ENCODE assay signal across 11 cellular contexts in the genomic region with DNA sequence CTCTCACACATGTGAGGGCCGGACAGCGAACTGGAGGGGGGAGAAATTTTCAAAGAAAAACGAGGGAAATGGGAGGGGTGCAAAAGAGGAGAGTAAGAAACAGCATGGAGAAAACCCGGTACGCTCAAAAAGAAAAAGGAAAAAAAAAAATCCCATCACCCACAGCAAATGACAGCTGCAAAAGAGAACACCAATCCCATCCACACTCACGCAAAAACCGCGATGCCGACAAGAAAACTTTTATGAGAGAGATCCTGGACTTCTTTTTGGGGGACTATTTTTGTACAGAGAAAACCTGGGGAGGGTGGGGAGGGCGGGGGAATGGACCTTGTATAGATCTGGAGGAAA. TPM values are rescaled to one million over a fixed set of nuclear protein-coding genes. Genes with fewer than 3 reads are reported as not detected.
A peak's percentile ranks its signal among the peaks of the same experiment; 100 is the strongest.
DNase-seq lines count a peak whose midpoint lies in the region; TF ChIP-seq lines count a peak whose summit lies in the region.
"Had no signal": no experiment of that assay in that cellular context is flagged by ENCODE, and none has a peak within 500 bp of the region (broad histone marks: within the 10 kb centered on the region; RNA-seq: fewer than 3 reads in every experiment).

No MANE protein-coding gene starts in this region.

- H3K9me3 Mint-ChIP-seq in neural progenitor cell, result peaks cover 3% of the 10 kb centered on the region
- H3K9me3 Mint-ChIP-seq in CD4-positive, alpha-beta memory T cell, result peaks cover 0 to 50% (median 31%) of the 10 kb centered on the region in 8 donors

- peak overlapping the region; percentile 99 for H3K4me2 ChIP-seq in neural progenitor cell

- H3K36me3 Mint-ChIP-seq in neural progenitor cell, result peaks cover 32% of the 10 kb centered on the region
- H3K36me3 Mint-ChIP-seq in CD4-positive, alpha-beta memory T cell, result no peaks in the 10 kb centered on the region

- TF ChIP-seq CTCF in dorsolateral prefrontal cortex (IDR thresholded peaks at IDR 0.05 in 54 of 56, conservative IDR thresholded peaks at IDR 0.05 in 2 of 56; ENCODE audit: low read depth in 1 of 56, partially characterized antibody in 56 of 56), result no peak
- TF ChIP-seq CTCF in neural progenitor cell (IDR thresholded peaks at IDR 0.05), result no peak

- H3K4me1 ChIP-seq in neural progenitor cell, result peaks cover 29% of the 10 kb centered on the region
- peaks cover 11% of the 10 kb centered on the region for H3K4me1 ChIP-seq in CD4-positive, alpha-beta memory T cell (ENCODE audit: insufficient read depth, low read length)

- DNase-seq in H7, result no peak
- DNase-seq in NCI-H2107 treated with DMSO at 0.1 percent for 48 hours (lab: John Stamatoyannopoulos, UW; ENCODE audit: unreplicated experiment), result peak; percentile 43
- DNase-seq in dorsolateral prefrontal cortex, result no peak
- no peak for DNase-seq in neural progenitor cell (ENCODE audit: low spot score)
- no peak for DNase-seq in CD4-positive, alpha-beta memory T cell
- no peak for DNase-seq in GOT3 (lab: John Stamatoyannopoulos, UW)
- no peak for DNase-seq in HuH-7 (ENCODE audit: low spot score)
- no peak for DNase-seq in NK-92 treated with Interleukin-12 subunit alpha and Interleukin-12 subunit beta, amount 100 ng/mL, for 24 hours (lab: John Stamatoyannopoulos, UW)
- DNase-seq: naive B cell, NCI-H226 had no signal

- H3K4me3 ChIP-seq in H7 (ENCODE audit: insufficient read depth, low read depth, low read length) (peak overlapping the region; percentile 99), dorsolateral prefrontal cortex (peak overlapping the region; percentile 26 to 93 (median 66)), neural progenitor cell (peak overlapping the region; percentile 98)
- H3K4me3 ChIP-seq in CD4-positive, alpha-beta memory T cell (ENCODE audit: low read length in 2 of 2), result no peak overlapping the region
- H3K4me3 ChIP-seq: K562 had no signal

- peak overlapping the region; percentile 58 to 100 (median 94) for H3K27ac ChIP-seq in dorsolateral prefrontal cortex
- peak overlapping the region; percentile 99 for H3K27ac ChIP-seq in neural progenitor cell
- no peak overlapping the region for H3K27ac ChIP-seq in CD4-positive, alpha-beta memory T cell (ENCODE audit: low read depth, low read length)

- no peaks in the 10 kb centered on the region for H3K9me3 ChIP-seq in neural progenitor cell (ENCODE audit: low read depth)
- H3K9me3 ChIP-seq in CD4-positive, alpha-beta memory T cell (ENCODE audit: control insufficient read depth in 1 of 2, low read length in 2 of 2), result no peaks in the 10 kb centered on the region

- intact Hi-C loops in dorsolateral prefrontal cortex (cut with DNase I), result loop anchor here (5.0 to 10.0 kb wide), 4 partner anchors 544 to 969 kb away; no protein-coding TSS in a partner anchor
- intact Hi-C loops in CD4-positive, alpha-beta memory T cell (cut with micrococcal nuclease), result no loop called here

- CTCF ChIA-PET in CD4-positive, alpha-beta memory T cell (lab: Charles Lee; ENCODE audit: partially characterized antibody), result interaction anchor here (0.8 to 1.8 kb wide), 2 partner anchors 8 to 13 kb away, joined by 3 to 6 read pairs; no protein-coding TSS in a partner anchor

- H3K4me1 Mint-ChIP-seq in neural progenitor cell, result peaks cover 31% of the 10 kb centered on the region
- H3K4me1 Mint-ChIP-seq in CD4-positive, alpha-beta memory T cell, result peaks cover 5 to 12% (median 5%) of the 10 kb centered on the region in 4 donors

- H3F3A ChIP-seq in neural progenitor cell (ENCODE audit: low read depth), result peaks cover 100% of the 10 kb centered on the region

- no peak overlapping the region for H3K4me3 Mint-ChIP-seq in neural progenitor cell
- H3K4me3 Mint-ChIP-seq in CD4-positive, alpha-beta memory T cell, result peak overlapping the region in 3 of 8 donors; percentile 35 to 51 (median 36)

- H4K20me1 ChIP-seq in neural progenitor cell (ENCODE audit: low read depth), result peaks cover 64% of the 10 kb centered on the region

- H2AFZ ChIP-seq in neural progenitor cell (replicated peaks), result no peak overlapping the region

- peak overlapping the region; percentile 83 for H3K9ac ChIP-seq in neural progenitor cell

- H3K27me3 Mint-ChIP-seq in neural progenitor cell (ENCODE audit: insufficient read depth, low read depth), result peaks cover 5% of the 10 kb centered on the region
- peaks cover 42 to 54% of the 10 kb centered on the region in 2 donors for H3K27me3 Mint-ChIP-seq in CD4-positive, alpha-beta memory T cell

- POLR2A ChIA-PET in CD4-positive, alpha-beta memory T cell (lab: Charles Lee; ENCODE audit: partially characterized antibody), result interaction anchor here (0.7 kb wide), 1 partner anchor 9 kb away, joined by 3 read pairs; no protein-coding TSS in a partner anchor

- H3K79me2 ChIP-seq in neural progenitor cell (ENCODE audit: low read depth), result peaks cover 98% of the 10 kb centered on the region

- H3K27me3 ChIP-seq in H7 (ENCODE audit: control insufficient read depth, insufficient read depth, low read length), result peaks cover 1% of the 10 kb centered on the region; the same call in 1 of the 2 replicates
- peaks cover 0 to 100% (median 55%) of the 10 kb centered on the region in 45 donors for H3K27me3 ChIP-seq in dorsolateral prefrontal cortex
- H3K27me3 ChIP-seq in neural progenitor cell, result no peaks in the 10 kb centered on the region
- H3K27me3 ChIP-seq in CD4-positive, alpha-beta memory T cell (ENCODE audit: insufficient read depth, low read length), result peaks cover 50% of the 10 kb centered on the region

- H3K36me3 ChIP-seq in H7 (replicated peaks; ENCODE audit: control insufficient read depth, insufficient read depth, low read length) (no peaks in the 10 kb centered on the region), neural progenitor cell (peaks cover 44% of the 10 kb centered on the region)
- H3K36me3 ChIP-seq in CD4-positive, alpha-beta memory T cell (ENCODE audit: insufficient read depth, low read length), result no peaks in the 10 kb centered on the region

- H3K27ac Mint-ChIP-seq in neural progenitor cell, result peak overlapping the region; percentile 99
- peak overlapping the region in 1 of 7 donors; percentile 68 for H3K27ac Mint-ChIP-seq in CD4-positive, alpha-beta memory T cell

RNA-seq across cellular contexts. Expression of gene SOX2, which starts 1.5 kb away (rescaled TPM):
- total RNA-seq in H7 (2014; rRNA removed; shearing (Covaris generic)), result 233 and 264 TPM in 2 replicates
- total RNA-seq in dorsolateral prefrontal cortex (100 to 1,000 TPM in 10 of 120 experiments, 10 to 100 TPM in 110; 34.2 to 159 (median 72.8) TPM), neural progenitor cell (ENCODE audit: low replicate concordance) (584 and 605 TPM in 2 replicates)
- total RNA-seq in CD4-positive, alpha-beta memory T cell, result not detected
- polyA plus RNA-seq in CD4-positive, alpha-beta memory T cell, result not detected
- polyA plus RNA-seq: K562 had no signal

Comparison
In these comparisons a context has a peak if more than half of its experiments do, and no peak if none do; other contexts are left out.
1. H3K4me3 ChIP-seq: peak in H7 (single experiment), dorsolateral prefrontal cortex (59 of 59) and neural progenitor cell (single experiment); none in CD4-positive, alpha-beta memory T cell (0 of 2).
2. RNA of gene SOX2, which starts 1.5 kb away (total RNA-seq): 584 to 605 TPM in neural progenitor cell, 233 to 264 TPM in H7 and 34.2 to 159 TPM in dorsolateral prefrontal cortex; not detected in CD4-positive, alpha-beta memory T cell; every median in the first group is over 10 times any median in the second.